8 cellular contexts compared by ENCODE assay signal in genomic region chr18:4455113-4455811, GRCh38. TPM values are rescaled to one million over a fixed set of nuclear protein-coding genes. Genes with fewer than 3 reads are reported as not detected.
A peak's percentile ranks its signal among the peaks of the same experiment; 100 is the strongest.
DNase-seq lines count a peak whose midpoint lies in the region; ATAC-seq and TF ChIP-seq lines count a peak whose summit lies in the region.

Gene DLGAP1 (minus strand): TSS chr18:4455307.

- intact Hi-C loops in prostate gland (cut with DNase I), result no loop called here

- H3K36me3 ChIP-seq in HEK293 (ENCODE audit: control insufficient read depth in 2 of 2, insufficient read depth in 1 of 2, low read length in 2 of 2) (no peaks in the 10 kb centered on the region), cardiac muscle cell (no peaks in the 10 kb centered on the region), prostate gland (no peaks in the 10 kb centered on the region)

- no peaks in the 10 kb centered on the region; the same call in 1 of the 2 replicates for H3K4me1 ChIP-seq in HEK293 (ENCODE audit: control insufficient read depth, insufficient read depth, low read length)
- no peaks in the 10 kb centered on the region for H3K4me1 ChIP-seq in cardiac muscle cell (ENCODE audit: low read depth)
- H3K4me1 ChIP-seq in prostate gland (replicated peaks), result no peaks in the 10 kb centered on the region

- peaks cover 2% of the 10 kb centered on the region for H3K36me3 Mint-ChIP-seq in activated naive CD8-positive, alpha-beta T cell treated with anti-CD3 and anti-CD28 coated beads, Interleukin-2, amount 50 U/mL, for 24 hours (ENCODE audit: low read depth)

- H3K4me1 Mint-ChIP-seq in activated naive CD8-positive, alpha-beta T cell treated with anti-CD3 and anti-CD28 coated beads, Interleukin-2, amount 50 U/mL, for 24 hours, result no peaks in the 10 kb centered on the region

- peaks cover 14% of the 10 kb centered on the region for H3K9me3 Mint-ChIP-seq in activated naive CD8-positive, alpha-beta T cell treated with anti-CD3 and anti-CD28 coated beads, Interleukin-2, amount 50 U/mL, for 24 hours

- ATAC-seq in stimulated activated naive CD8-positive, alpha-beta T cell treated with anti-CD3 and anti-CD28 coated beads, Interleukin-15, Interleukin-2, amounts not matched to agents 100 U/mL and 50 U/mL, for 24 hours, result no peak
- no peak for ATAC-seq in activated naive CD8-positive, alpha-beta T cell treated with anti-CD3 and anti-CD28 coated beads, Interleukin-2, amount 50 U/mL, for 24 hours

- in situ Hi-C loops in SK-MEL-5 (cut with HindIII; ENCODE audit: low pct_unique_long_range_greater_than_20kb, low sequenced_read_pairs), result no loop called here

- H3K27ac Mint-ChIP-seq in activated naive CD8-positive, alpha-beta T cell treated with anti-CD3 and anti-CD28 coated beads, Interleukin-2, amount 50 U/mL, for 24 hours, result no peak within 1 kb of the TSS

- peaks cover 27% of the 10 kb centered on the region for H3K27me3 Mint-ChIP-seq in activated naive CD8-positive, alpha-beta T cell treated with anti-CD3 and anti-CD28 coated beads, Interleukin-2, amount 50 U/mL, for 24 hours

- H3K4me3 ChIP-seq in HEK293 (ENCODE audit: low read depth, low read length), result peak within 1 kb of the TSS; percentile 56
- H3K4me3 ChIP-seq in cardiac muscle cell, result peak within 1 kb of the TSS; percentile 36
- H3K4me3 ChIP-seq in prostate gland, result peak within 1 kb of the TSS; percentile 28 to 52

- DNase-seq in SK-MEL-5 (ENCODE audit: low read depth, low spot score), result peak; percentile 83
- peak; percentile 35 to 91 for DNase-seq in cardiac muscle cell (ENCODE audit: low read depth in 1 of 2, low spot score in 1 of 2)
- peak; percentile 65 for DNase-seq in prostate gland (ENCODE audit: low spot score)
- DNase-seq in stimulated activated naive CD8-positive, alpha-beta T cell treated with anti-CD3 and anti-CD28 coated beads, Interleukin-15, Interleukin-2, amounts not matched to agents 100 U/mL and 50 U/mL, for 24 hours, result no peak
- no peak for DNase-seq in NCI-H1694 treated with DMSO at 0.1 percent for 48 hours (lab: John Stamatoyannopoulos, UW)
- DNase-seq in activated naive CD8-positive, alpha-beta T cell treated with anti-CD3 and anti-CD28 coated beads, Interleukin-2, amount 50 U/mL, for 24 hours, result no peak

- 0% methylated on average over 5 of the region's 75 CpGs for WGBS in prostate gland

- no peak for TF ChIP-seq POLR2A in prostate gland (IDR thresholded peaks at IDR 0.05)

- H3K4me3 Mint-ChIP-seq in activated naive CD8-positive, alpha-beta T cell treated with anti-CD3 and anti-CD28 coated beads, Interleukin-2, amount 50 U/mL, for 24 hours, result no peak within 1 kb of the TSS

- TF ChIP-seq CTCF in GM12874 (IDR thresholded peaks at IDR 0.05; ENCODE audit: insufficient read depth, low read depth, low read length) (peak; percentile 16; the same call in 1 of the 2 replicates), HEK293 (tag by site-specific recombination; IDR thresholded peaks at IDR 0.05) (no peak), cardiac muscle cell (IDR thresholded peaks at IDR 0.05; ENCODE audit: low read depth, low read length) (no peak), prostate gland (IDR thresholded peaks at IDR 0.05) (no peak)

- H3K9me3 ChIP-seq in HEK293 (ENCODE audit: control insufficient read depth, insufficient read depth, low read depth, low read length) (no peaks in the 10 kb centered on the region), cardiac muscle cell (ENCODE audit: low read depth) (no peaks in the 10 kb centered on the region), prostate gland (no peaks in the 10 kb centered on the region)

- POLR2A ChIA-PET in HEK293 (lab: Yijun Ruan, JAX), result no interaction called here

- no peak within 1 kb of the TSS for H3K27ac ChIP-seq in HEK293 (ENCODE audit: extremely low read depth, low read depth, low read length)
- no peak within 1 kb of the TSS for H3K27ac ChIP-seq in cardiac muscle cell
- peak within 1 kb of the TSS; percentile 58 to 71 for H3K27ac ChIP-seq in prostate gland

- H3K27me3 ChIP-seq in cardiac muscle cell (peaks cover 33% of the 10 kb centered on the region), prostate gland (replicated peaks; ENCODE audit: insufficient read depth) (no peaks in the 10 kb centered on the region)

- CTCF ChIA-PET in HEK293 (lab: Yijun Ruan, JAX), result interaction anchor here (0.6 kb wide), 1 partner anchor 309 kb away, joined by 3 read pairs; no protein-coding TSS in a partner anchor

TF ChIP-seq in HEK293, 187 proteins besides CTCF, POLR2A, EP300 and RAD21 (continues in another document):
- TF ChIP-seq KLF9 (tag by site-specific recombination; IDR thresholded peaks at IDR 0.05; ENCODE audit: low read depth) (peak; percentile 27), ZNF555 (tag by site-specific recombination; conservative IDR thresholded peaks at IDR 0.05) (no peak), ZNF561 (tag by site-specific recombination; IDR thresholded peaks at IDR 0.05; ENCODE audit: borderline replicate concordance) (peak; percentile 67), ZIC2 (tag by site-specific recombination; IDR thresholded peaks at IDR 0.05) (no peak), ZNF449 (tag by site-specific recombination; IDR thresholded peaks at IDR 0.05) (0 out of 2 replicates have a peak, but pooled peaks have one; percentile 44), ZBTB26 (tag by site-specific recombination; optimal IDR thresholded peaks at IDR 0.05) (peak; percentile 65), ZNF2 (tag by site-specific recombination; IDR thresholded peaks at IDR 0.05) (no peak), ZNF704 (tag by site-specific recombination; IDR thresholded peaks at IDR 0.05) (no peak)
- TF ChIP-seq, protein P1, sequence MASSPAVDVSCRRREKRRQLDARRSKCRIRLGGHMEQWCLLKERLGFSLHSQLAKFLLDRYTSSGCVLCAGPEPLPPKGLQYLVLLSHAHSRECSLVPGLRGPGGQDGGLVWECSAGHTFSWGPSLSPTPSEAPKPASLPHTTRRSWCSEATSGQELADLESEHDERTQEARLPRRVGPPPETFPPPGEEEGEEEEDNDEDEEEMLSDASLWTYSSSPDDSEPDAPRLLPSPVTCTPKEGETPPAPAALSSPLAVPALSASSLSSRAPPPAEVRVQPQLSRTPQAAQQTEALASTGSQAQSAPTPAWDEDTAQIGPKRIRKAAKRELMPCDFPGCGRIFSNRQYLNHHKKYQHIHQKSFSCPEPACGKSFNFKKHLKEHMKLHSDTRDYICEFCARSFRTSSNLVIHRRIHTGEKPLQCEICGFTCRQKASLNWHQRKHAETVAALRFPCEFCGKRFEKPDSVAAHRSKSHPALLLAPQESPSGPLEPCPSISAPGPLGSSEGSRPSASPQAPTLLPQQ (tag by site-specific recombination; IDR thresholded peaks at IDR 0.05), result no peak
- TF ChIP-seq, protein P2, sequence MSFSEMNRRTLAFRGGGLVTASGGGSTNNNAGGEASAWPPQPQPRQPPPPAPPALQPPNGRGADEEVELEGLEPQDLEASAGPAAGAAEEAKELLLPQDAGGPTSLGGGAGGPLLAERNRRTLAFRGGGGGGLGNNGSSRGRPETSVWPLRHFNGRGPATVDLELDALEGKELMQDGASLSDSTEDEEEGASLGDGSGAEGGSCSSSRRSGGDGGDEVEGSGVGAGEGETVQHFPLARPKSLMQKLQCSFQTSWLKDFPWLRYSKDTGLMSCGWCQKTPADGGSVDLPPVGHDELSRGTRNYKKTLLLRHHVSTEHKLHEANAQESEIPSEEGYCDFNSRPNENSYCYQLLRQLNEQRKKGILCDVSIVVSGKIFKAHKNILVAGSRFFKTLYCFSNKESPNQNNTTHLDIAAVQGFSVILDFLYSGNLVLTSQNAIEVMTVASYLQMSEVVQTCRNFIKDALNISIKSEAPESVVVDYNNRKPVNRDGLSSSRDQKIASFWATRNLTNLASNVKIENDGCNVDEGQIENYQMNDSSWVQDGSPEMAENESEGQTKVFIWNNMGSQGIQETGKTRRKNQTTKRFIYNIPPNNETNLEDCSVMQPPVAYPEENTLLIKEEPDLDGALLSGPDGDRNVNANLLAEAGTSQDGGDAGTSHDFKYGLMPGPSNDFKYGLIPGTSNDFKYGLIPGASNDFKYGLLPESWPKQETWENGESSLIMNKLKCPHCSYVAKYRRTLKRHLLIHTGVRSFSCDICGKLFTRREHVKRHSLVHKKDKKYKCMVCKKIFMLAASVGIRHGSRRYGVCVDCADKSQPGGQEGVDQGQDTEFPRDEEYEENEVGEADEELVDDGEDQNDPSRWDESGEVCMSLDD (tag by site-specific recombination; IDR thresholded peaks at IDR 0.05), result no peak

RNA-seq across cellular contexts. Expression of gene DLGAP1, which starts in this region (rescaled TPM):
- 27.5 and 28.5 TPM in 2 replicates for total RNA-seq in SK-MEL-5 (2014; rRNA removed; shearing (Covaris generic))
- 24.2 and 33.7 TPM in 2 replicates for polyA plus RNA-seq in SK-MEL-5 (2015; cell fraction: cytosol; rRNA removed)
- polyA plus RNA-seq in SK-MEL-5 (2015; cell fraction: nucleus; rRNA removed), result 18.4 and 19.4 TPM in 2 replicates
- 3.1 and 7.9 TPM in 2 replicates for total RNA-seq in cardiac muscle cell
- polyA plus RNA-seq in cardiac muscle cell, result 0.89 and 2.5 TPM in 2 replicates
- 10 to 100 TPM; 42.2 to 66.7 TPM for total RNA-seq in prostate gland

Comparison
In these comparisons a context has a peak if more than half of its experiments do, and no peak if none do; other contexts are left out.
1. H3K27ac ChIP-seq: peak in prostate gland (2 of 2); none in HEK293 (single experiment) and cardiac muscle cell (single experiment).
2. DNase-seq: peak in SK-MEL-5 (single experiment), cardiac muscle cell (2 of 2) and prostate gland (single experiment); none in stimulated activated naive CD8-positive, alpha-beta T cell treated with anti-CD3 and anti-CD28 coated beads, Interleukin-15, Interleukin-2, amounts not matched to agents 100 U/mL and 50 U/mL, for 24 hours (single experiment), NCI-H1694 treated with DMSO at 0.1 percent for 48 hours (single experiment) and activated naive CD8-positive, alpha-beta T cell treated with anti-CD3 and anti-CD28 coated beads, Interleukin-2, amount 50 U/mL, for 24 hours (single experiment).
3. Peak in every context shown above with its lines, with median percentiles within 50 percentile points of each other: H3K4me3 ChIP-seq.